Comparison of ENCODE assay signal across 2 cellular contexts in the genomic region with DNA sequence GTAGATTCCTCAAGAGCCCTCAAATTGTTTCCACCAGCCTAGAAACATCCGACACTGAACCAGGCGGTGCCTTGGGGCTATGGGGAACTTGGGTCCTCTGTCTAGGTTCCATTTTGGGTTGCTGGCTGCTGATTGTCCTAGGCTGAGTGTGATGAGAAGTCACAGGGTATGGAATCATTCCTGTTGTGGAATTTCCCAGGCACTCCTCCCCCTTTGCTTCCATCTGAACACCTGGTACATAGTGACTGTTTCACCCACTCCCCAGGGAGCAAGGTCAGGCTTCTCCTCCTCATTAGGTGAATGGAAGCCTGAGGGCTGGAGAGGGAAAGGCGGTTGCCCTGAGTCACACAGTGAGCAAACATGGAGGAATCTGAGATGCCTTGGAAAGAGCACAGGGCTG.
TF ChIP-seq lines count a peak whose summit lies in the region.

No MANE protein-coding gene starts in this region.

TF ChIP-seq in IMR-90, 13 proteins besides CTCF, POLR2A, EP300 and RAD21:
- TF ChIP-seq RFX5 (IDR thresholded peaks at IDR 0.05; ENCODE audit: low read depth, low read length) (no peak), MAZ (IDR thresholded peaks at IDR 0.05; ENCODE audit: borderline replicate concordance, low read depth, low read length) (no peak)

TF ChIP-seq in WTC11, 78 proteins besides CTCF, POLR2A, EP300 and RAD21:
- TF ChIP-seq ZNF317 (CRISPR knock-in tag; IDR thresholded peaks at IDR 0.05; ENCODE audit: borderline replicate concordance, low read depth): no peak
